Comparison of ENCODE assay signal across 20 cellular contexts in the genomic region with DNA sequence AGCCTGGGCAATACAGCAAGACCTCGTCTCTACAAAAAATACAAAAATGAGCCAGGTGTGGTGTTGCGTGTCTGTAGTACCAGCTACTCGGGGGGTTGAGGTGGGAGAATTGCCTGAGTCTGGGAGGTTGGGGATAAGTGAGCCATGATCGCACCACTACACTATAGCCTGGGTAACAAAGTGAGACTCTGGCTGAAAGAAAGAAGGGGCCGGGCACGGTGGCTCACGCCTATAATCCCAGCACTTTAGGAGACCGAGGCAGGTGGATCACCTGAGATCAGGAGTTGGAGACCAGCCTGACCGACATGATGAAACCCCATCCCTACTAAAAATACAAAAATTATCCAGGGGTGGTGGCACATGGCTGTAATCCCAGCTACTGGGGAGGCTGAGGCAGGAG. TPM values are rescaled to one million over a fixed set of nuclear protein-coding genes. Genes with fewer than 3 reads are reported as not detected.
DNase-seq lines count a peak whose midpoint lies in the region; ATAC-seq and TF ChIP-seq lines count a peak whose summit lies in the region.
"Had no signal": no experiment of that assay in that cellular context is flagged by ENCODE, and none has a peak within 500 bp of the region (broad histone marks: within the 10 kb centered on the region; RNA-seq: fewer than 3 reads in every experiment).

No MANE protein-coding gene starts in this region.

- ATAC-seq in stimulated activated effector memory CD8-positive, alpha-beta T cell treated with anti-CD3 and anti-CD28 coated beads, Interleukin-12 subunit alpha, Interleukin-12 subunit beta, amount 100 ng/mL, for 72 hours, result no peak
- ATAC-seq: CD8-positive, alpha-beta T cell; GM12878 had no signal

- DNase-seq in chondrocyte (ENCODE audit: low spot score) (peak; percentile 26), mesenteric fat pad (ENCODE audit: low spot score) (peak; percentile 24), cerebellar nuclear complex (lab: John Stamatoyannopoulos, UW) (no peak), activated gamma-delta T cell treated with Interleukin-2 at 50 U/mL for 16 hours (no peak), DMS79 treated with DMSO at 0.1 percent for 48 hours (lab: John Stamatoyannopoulos, UW) (no peak)
- no peak for DNase-seq in stimulated activated effector memory CD8-positive, alpha-beta T cell treated with anti-CD3 and anti-CD28 coated beads, Interleukin-12 subunit alpha, Interleukin-12 subunit beta, amount 100 ng/mL, for 72 hours (ENCODE audit: low spot score in 2 of 2)
- DNase-seq: 8988T; ACHN; BE2C; Caco-2; Calu3; CD4-positive, alpha-beta T cell; CD8-positive, alpha-beta T cell; DND-41; EL; GDM1 had no signal

- H3K4me1 ChIP-seq in BLaER1 treated with 17β-estradiol and CSF1 and Interleukin-3, amounts not matched to agents 10 nM and 100 nM, result peaks cover 34 to 83% (median 71%) of the 10 kb centered on the region in 10 experiments
- H3K4me1 ChIP-seq: BE2C had no signal

- no peaks in the 10 kb centered on the region for H3K9me3 Mint-ChIP-seq in chondrocyte (ENCODE audit: low read depth)
- H3K9me3 Mint-ChIP-seq in stimulated activated effector memory CD8-positive, alpha-beta T cell treated with anti-CD3 and anti-CD28 coated beads, Interleukin-12 subunit alpha, Interleukin-12 subunit beta, amount 100 ng/mL, for 72 hours, result no peaks in the 10 kb centered on the region
- H3K9me3 Mint-ChIP-seq: CD4-positive, alpha-beta T cell; CD8-positive, alpha-beta T cell had no signal

- H3K9ac ChIP-seq in BLaER1 treated with 17β-estradiol and CSF1 and Interleukin-3, amounts not matched to agents 10 nM and 100 nM, result 0 out of 22 replicates have a peak overlapping the region, but pooled peaks of 1 of the 11 experiments have one; percentile 3
- H3K9ac ChIP-seq: BLaER1 had no signal

- H3K9me3 ChIP-seq in BLaER1 treated with 17β-estradiol and CSF1 and Interleukin-3, amounts not matched to agents 10 nM and 100 nM (replicated peaks in 1 of 11), result no peaks in the 10 kb centered on the region
- H3K9me3 ChIP-seq: BE2C, BLaER1, Caco-2 had no signal

- H3K27ac ChIP-seq in BLaER1 treated with 17β-estradiol and CSF1 and Interleukin-3, amounts not matched to agents 10 nM and 100 nM, result no peak overlapping the region
- H3K27ac ChIP-seq: BLaER1, C4-2B had no signal

- no peaks in the 10 kb centered on the region for H3K27me3 ChIP-seq in BLaER1 treated with 17β-estradiol and CSF1 and Interleukin-3, amounts not matched to agents 10 nM and 100 nM
- H3K27me3 ChIP-seq: BLaER1 had no signal

- H3K4me1 Mint-ChIP-seq in chondrocyte (ENCODE audit: low read depth), result peaks cover 9% of the 10 kb centered on the region
- peaks cover 21% of the 10 kb centered on the region for H3K4me1 Mint-ChIP-seq in stimulated activated effector memory CD8-positive, alpha-beta T cell treated with anti-CD3 and anti-CD28 coated beads, Interleukin-12 subunit alpha, Interleukin-12 subunit beta, amount 100 ng/mL, for 72 hours

- TF ChIP-seq CTCF in chondrocyte (IDR thresholded peaks at IDR 0.05), result no peak

- H3K36me3 Mint-ChIP-seq in chondrocyte (ENCODE audit: low read depth), result no peaks in the 10 kb centered on the region
- H3K36me3 Mint-ChIP-seq in stimulated activated effector memory CD8-positive, alpha-beta T cell treated with anti-CD3 and anti-CD28 coated beads, Interleukin-12 subunit alpha, Interleukin-12 subunit beta, amount 100 ng/mL, for 72 hours, result no peaks in the 10 kb centered on the region
- H3K36me3 Mint-ChIP-seq: CD8-positive, alpha-beta T cell had no signal

- H3K4me2 ChIP-seq in BLaER1 treated with 17β-estradiol and CSF1 and Interleukin-3, amounts not matched to agents 10 nM and 100 nM, result peak overlapping the region in 6 of 11 experiments; percentile 3 to 45 (median 34); a peak in 5 of 22 replicates
- H3K4me2 ChIP-seq: BLaER1 had no signal

- H3K27me3 Mint-ChIP-seq in chondrocyte (ENCODE audit: low read depth), result peaks cover 5% of the 10 kb centered on the region
- H3K27me3 Mint-ChIP-seq: CD4-positive, alpha-beta T cell had no signal

- H3K4me3 Mint-ChIP-seq in chondrocyte (ENCODE audit: unreplicated experiment), result no peak overlapping the region
- H3K4me3 Mint-ChIP-seq in stimulated activated effector memory CD8-positive, alpha-beta T cell treated with anti-CD3 and anti-CD28 coated beads, Interleukin-12 subunit alpha, Interleukin-12 subunit beta, amount 100 ng/mL, for 72 hours, result no peak overlapping the region
- H3K4me3 Mint-ChIP-seq: CD4-positive, alpha-beta T cell; CD8-positive, alpha-beta T cell had no signal

- H3K4me3 ChIP-seq in BLaER1 treated with 17β-estradiol and CSF1 and Interleukin-3, amounts not matched to agents 10 nM and 100 nM, result no peak overlapping the region
- H3K4me3 ChIP-seq: BLaER1, GM12878 had no signal

- H3K36me3 ChIP-seq in BLaER1 treated with 17β-estradiol and CSF1 and Interleukin-3, amounts not matched to agents 10 nM and 100 nM, result no peaks in the 10 kb centered on the region
- H3K36me3 ChIP-seq: BE2C, BLaER1 had no signal

- no peak overlapping the region for H3K27ac Mint-ChIP-seq in chondrocyte (ENCODE audit: unreplicated experiment)
- peak overlapping the region; percentile 74 for H3K27ac Mint-ChIP-seq in stimulated activated effector memory CD8-positive, alpha-beta T cell treated with anti-CD3 and anti-CD28 coated beads, Interleukin-12 subunit alpha, Interleukin-12 subunit beta, amount 100 ng/mL, for 72 hours
- H3K27ac Mint-ChIP-seq: CD4-positive, alpha-beta T cell; CD8-positive, alpha-beta T cell had no signal

- no peaks in the 10 kb centered on the region for H4K20me1 ChIP-seq in BLaER1 treated with 17β-estradiol and CSF1 and Interleukin-3, amounts not matched to agents 10 nM and 100 nM
- H4K20me1 ChIP-seq: BLaER1 had no signal

RNA-seq across cellular contexts. Expression of a gene that starts 10.5 kb away (rescaled TPM):
- total RNA-seq in chondrocyte, result 73.9 to 83.7 TPM (median 79.4 TPM) in 3 replicates
- 154 TPM for total RNA-seq in mesenteric fat pad

RNA-seq across cellular contexts. Expression of a gene that starts 40.4 kb away (rescaled TPM):
- total RNA-seq in chondrocyte (45.6 to 52.3 TPM (median 49.5 TPM) in 3 replicates), mesenteric fat pad (61.0 TPM)

Comparison
In these comparisons a context has a peak if more than half of its experiments do, and no peak if none do; other contexts are left out.
1. DNase-seq: peak in chondrocyte (single experiment) and mesenteric fat pad (single experiment); none in stimulated activated effector memory CD8-positive, alpha-beta T cell treated with anti-CD3 and anti-CD28 coated beads, Interleukin-12 subunit alpha, Interleukin-12 subunit beta, amount 100 ng/mL, for 72 hours (0 of 2), cerebellar nuclear complex (0 of 2), activated gamma-delta T cell treated with Interleukin-2 at 50 U/mL for 16 hours (single experiment) and DMS79 treated with DMSO at 0.1 percent for 48 hours (single experiment).